ENCODE assay signal across 7 cellular contexts in genomic region chr2:159497256-159497655, GRCh38.
A peak's percentile ranks its signal among the peaks of the same experiment; 100 is the strongest.
DNase-seq lines count a peak whose midpoint lies in the region; ATAC-seq, FAIRE-seq and TF ChIP-seq lines count a peak whose summit lies in the region.

No MANE protein-coding gene starts in this region.

- no peak for ATAC-seq in HG03045 (IDR thresholded peaks at IDR 0.05; ENCODE audit: unreplicated experiment)

- FAIRE-seq in H54 (lab: Jason Lieb, UNC) = peak; percentile 100

- TF ChIP-seq CTCF in esophagus muscularis mucosa (IDR thresholded peaks at IDR 0.05) (no peak), GM13976 (IDR thresholded peaks at IDR 0.05; ENCODE audit: borderline replicate concordance, control extremely low read depth, extremely low read depth, insufficient read depth, missing control alignments) (no peak)

- H3K4me1 ChIP-seq in esophagus muscularis mucosa = peaks cover 0 to 6% (median 0%) of the 10 kb centered on the region in 4 donors

- DNase-seq in H54 (ENCODE audit: insufficient read length, low spot score) = peak; percentile 54
- peak; percentile 91 for DNase-seq in RPMI7951 (ENCODE audit: low read depth)
- DNase-seq in esophagus muscularis mucosa (ENCODE audit: extremely low spot score) = no peak
- peak; percentile 83 for DNase-seq in non-pigmented ciliary epithelial cell (ENCODE audit: low read depth)
- no peak for DNase-seq in SHP77 (lab: John Stamatoyannopoulos, UW)
- DNase-seq in GM13976 (ENCODE audit: low spot score) = no peak

- H3K27me3 ChIP-seq in esophagus muscularis mucosa = no peaks in the 10 kb centered on the region

- in situ Hi-C loops in GM13976 (cut with MboI; ENCODE audit: low sequenced_read_pairs, unreplicated experiment) = no loop called here

- no peak for TF ChIP-seq EP300 in esophagus muscularis mucosa (IDR thresholded peaks at IDR 0.05)

- TF ChIP-seq POLR2A in H54 (IDR thresholded peaks at IDR 0.05; ENCODE audit: low read depth, low read length) (no peak), esophagus muscularis mucosa (IDR thresholded peaks at IDR 0.05; ENCODE audit: low read depth) (no peak)

- H3K4me3 ChIP-seq in esophagus muscularis mucosa = no peak overlapping the region

- no peaks in the 10 kb centered on the region for H3K9me3 ChIP-seq in esophagus muscularis mucosa

- peak overlapping the region in 3 of 4 donors; percentile 14 to 53 (median 16) for H3K27ac ChIP-seq in esophagus muscularis mucosa (replicated peaks in 1 of 4)

- H3K36me3 ChIP-seq in esophagus muscularis mucosa = no peaks in the 10 kb centered on the region

- intact Hi-C loops in esophagus muscularis mucosa (cut with DNase I) = no loop called here

Comparison
In these comparisons a context has a peak if more than half of its experiments do, and no peak if none do; other contexts are left out.
1. DNase-seq: peak in H54 (single experiment), RPMI7951 (single experiment) and non-pigmented ciliary epithelial cell (single experiment); none in esophagus muscularis mucosa (single experiment), SHP77 (0 of 2) and GM13976 (single experiment).